20 cellular contexts compared by ENCODE assay signal in genomic region chr12:130354407-130354806, GRCh38. TPM values are rescaled to one million over a fixed set of nuclear protein-coding genes. Genes with fewer than 3 reads are reported as not detected.
A peak's percentile ranks its signal among the peaks of the same experiment; 100 is the strongest.
DNase-seq lines count a peak whose midpoint lies in the region; ATAC-seq and TF ChIP-seq lines count a peak whose summit lies in the region.
"Had no signal": no experiment of that assay in that cellular context is flagged by ENCODE, and none has a peak within 500 bp of the region (broad histone marks: within the 10 kb centered on the region; RNA-seq: fewer than 3 reads in every experiment).

No MANE protein-coding gene starts in this region.

- H3K9me3 Mint-ChIP-seq in WTC11: peaks cover 74% of the 10 kb centered on the region
- H3K9me3 Mint-ChIP-seq: H9 had no signal

- ATAC-seq in WTC11: peak; percentile 41; the same call in 1 of the 2 replicates
- ATAC-seq: CD8-positive, alpha-beta T cell; GM12878; HCT116 had no signal

- H3K27ac Mint-ChIP-seq in WTC11: no peak overlapping the region
- H3K27ac Mint-ChIP-seq: B cell; CD4-positive, CD25-positive, alpha-beta regulatory T cell; CD8-positive, alpha-beta T cell; H9 had no signal

- H3K4me1 Mint-ChIP-seq in WTC11: no peaks in the 10 kb centered on the region
- H3K4me1 Mint-ChIP-seq: B cell had no signal

- DNase-seq in ELF-1 (ENCODE audit: low read depth, low spot score) (peak; percentile 14), WTC11 (ENCODE audit: low spot score) (no peak), islet precursor cell (peak; percentile 60), GM19238 (ENCODE audit: insufficient read length, low spot score) (no peak), caudate nucleus (lab: John Stamatoyannopoulos, UW) (no peak)
- DNase-seq in activated CD4-positive, CD25-positive, alpha-beta regulatory T cell treated with anti-CD3 and anti-CD28 coated beads, Interleukin-2, amount 50 U/mL, for 72 hours: no peak
- DNase-seq: Caco-2; CD4-positive, CD25-positive, alpha-beta regulatory T cell; CD8-positive, alpha-beta T cell; DMS153; DND-41; GDM1; GOT3; H9 had no signal

- peaks cover 8% of the 10 kb centered on the region for H3K27me3 Mint-ChIP-seq in WTC11 (ENCODE audit: low read depth)

- no peak for TF ChIP-seq CTCF in WTC11 (IDR thresholded peaks at IDR 0.05)

- POLR2A ChIA-PET in WTC11 (lab: Charles Lee): no interaction called here

- H3K36me3 Mint-ChIP-seq in WTC11: peaks cover 25% of the 10 kb centered on the region
- H3K36me3 Mint-ChIP-seq: CD4-positive, CD25-positive, alpha-beta regulatory T cell; CD8-positive, alpha-beta T cell had no signal

- H3K27ac ChIP-seq in caudate nucleus (ENCODE audit: low read depth, low read length): no peak overlapping the region
- H3K27ac ChIP-seq: 22Rv1, BLaER1, C4-2B had no signal

- H3K4me3 Mint-ChIP-seq in WTC11: no peak overlapping the region
- H3K4me3 Mint-ChIP-seq: B cell; CD4-positive, CD25-positive, alpha-beta regulatory T cell; CD8-positive, alpha-beta T cell; H9 had no signal

- CTCF ChIA-PET in WTC11 (lab: Charles Lee): no interaction called here

TF ChIP-seq in WTC11, 78 proteins besides CTCF, POLR2A, EP300 and RAD21 (continues in another document):
- TF ChIP-seq SP1 (CRISPR knock-in tag; conservative IDR thresholded peaks at IDR 0.05) (no peak), TEAD4 (CRISPR knock-in tag; IDR thresholded peaks at IDR 0.05) (no peak), ZNF532 (CRISPR knock-in tag; IDR thresholded peaks at IDR 0.05; ENCODE audit: borderline replicate concordance) (no peak), PREB (CRISPR knock-in tag; IDR thresholded peaks at IDR 0.05; ENCODE audit: borderline replicate concordance) (no peak), NFYB (CRISPR knock-in tag; conservative IDR thresholded peaks at IDR 0.05; ENCODE audit: low read depth) (no peak), MAX (CRISPR knock-in tag; IDR thresholded peaks at IDR 0.05) (no peak), SOX15 (CRISPR knock-in tag; IDR thresholded peaks at IDR 0.05) (no peak), ATF6 (CRISPR knock-in tag; IDR thresholded peaks at IDR 0.05) (no peak), ZNF416 (CRISPR knock-in tag; IDR thresholded peaks at IDR 0.05) (no peak), PRDM15 (CRISPR knock-in tag; IDR thresholded peaks at IDR 0.05) (no peak), CREM (CRISPR knock-in tag; IDR thresholded peaks at IDR 0.05) (no peak), NR1H2 (CRISPR knock-in tag; IDR thresholded peaks at IDR 0.05) (no peak), SMAD4 (CRISPR knock-in tag; IDR thresholded peaks at IDR 0.05) (no peak), ERG (CRISPR knock-in tag; IDR thresholded peaks at IDR 0.05) (no peak), ATF1 (CRISPR knock-in tag; IDR thresholded peaks at IDR 0.05) (no peak), CDX4 (CRISPR knock-in tag; IDR thresholded peaks at IDR 0.05; ENCODE audit: borderline replicate concordance) (no peak)

RNA-seq across cellular contexts. Expression of gene PIWIL1, which starts 16.7 kb away (rescaled TPM):
- total RNA-seq in WTC11 (2021): not detected in 3 replicates
- total RNA-seq: B cell; CD4-positive, CD25-positive, alpha-beta regulatory T cell; CD8-positive, alpha-beta T cell; GM12878; H9 had no signal

Comparison
In these comparisons a context has a peak if more than half of its experiments do, and no peak if none do; other contexts are left out.
1. DNase-seq: peak in ELF-1 (single experiment) and islet precursor cell (single experiment); none in WTC11 (single experiment), GM19238 (single experiment), caudate nucleus (0 of 61) and activated CD4-positive, CD25-positive, alpha-beta regulatory T cell treated with anti-CD3 and anti-CD28 coated beads, Interleukin-2, amount 50 U/mL, for 72 hours (single experiment).